ENCODE assay signal across 5 cellular contexts in the genomic region with DNA sequence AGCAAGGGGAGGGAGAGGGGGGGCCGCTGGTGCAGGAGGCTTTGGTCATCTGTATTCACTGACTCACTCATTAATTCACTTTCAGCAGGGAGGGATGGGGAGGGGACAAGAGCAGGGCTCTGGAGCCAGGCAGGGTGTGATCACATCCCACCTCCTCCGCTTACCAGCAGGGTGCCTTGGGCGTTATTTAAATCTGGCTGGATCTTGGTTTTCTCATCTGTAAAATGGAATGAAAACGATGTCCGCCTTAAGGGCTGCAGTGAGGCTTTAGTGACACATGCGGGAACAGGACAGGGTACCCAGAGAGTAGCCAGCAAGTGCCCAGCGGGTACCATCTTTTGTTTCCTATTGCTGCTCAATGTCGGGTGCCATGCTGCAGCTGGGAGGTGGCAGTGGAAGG.
"Had no signal": no experiment of that assay in that cellular context is flagged by ENCODE, and none has a peak within 500 bp of the region (broad histone marks: within the 10 kb centered on the region; RNA-seq: fewer than 3 reads in every experiment).

No MANE protein-coding gene starts in this region.

- H3K4me3 Mint-ChIP-seq: IgD-negative memory B cell had no signal

- H3K27ac ChIP-seq: HL-60 had no signal

- H3K4me1 Mint-ChIP-seq: IgD-negative memory B cell had no signal

- DNase-seq: IMR-90, KBM-7 had no signal

- H3K4me3 ChIP-seq: K562 had no signal

- H3K27ac Mint-ChIP-seq: IgD-negative memory B cell had no signal
